In the genomic region with DNA sequence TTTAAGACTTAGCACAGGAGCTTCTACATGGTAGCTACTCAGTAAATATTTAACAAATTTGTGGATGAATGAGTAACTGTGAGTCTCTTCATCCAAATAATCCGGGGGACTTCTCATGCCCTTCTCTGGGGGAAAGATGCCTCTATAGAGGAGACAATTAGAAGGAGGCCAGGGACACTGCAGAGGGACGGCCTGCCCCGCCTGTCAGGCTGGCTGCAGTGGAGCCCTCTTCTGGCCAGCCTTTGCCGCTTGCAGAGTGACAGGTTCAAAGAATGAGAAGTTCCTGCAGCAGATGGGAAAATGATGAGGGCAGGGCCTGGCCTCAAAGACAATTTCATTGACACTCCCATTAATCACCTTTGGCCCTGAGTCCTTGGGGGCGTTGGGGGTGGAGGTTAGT, we compare ENCODE assay signal across 9 cellular contexts.
DNase-seq lines count a peak whose midpoint lies in the region; ATAC-seq and TF ChIP-seq lines count a peak whose summit lies in the region.
"Had no signal": no experiment of that assay in that cellular context is flagged by ENCODE, and none has a peak within 500 bp of the region (broad histone marks: within the 10 kb centered on the region; RNA-seq: fewer than 3 reads in every experiment).

No MANE protein-coding gene starts in this region.

- peaks cover 17% of the 10 kb centered on the region for H3K9me2 ChIP-seq in GM23338 (ENCODE audit: insufficient read depth)

- TF ChIP-seq CTCF in GM23338 (conservative IDR thresholded peaks at IDR 0.05; ENCODE audit: low read depth in 2 of 2): peak; percentile 77 to 92
- TF ChIP-seq CTCF in gastrocnemius medialis (IDR thresholded peaks at IDR 0.05 in 4 of 5, conservative IDR thresholded peaks at IDR 0.05 in 1 of 5): peak in 3 of 5 experiments; percentile 8 to 40 (median 8)

- H3K27ac ChIP-seq in GM23338 (ENCODE audit: low read depth) (no peak overlapping the region), gastrocnemius medialis (no peak overlapping the region)

- intact Hi-C loops in gastrocnemius medialis (cut with DNase I; ENCODE audit: low total_unique reads): no loop called here

- no peaks in the 10 kb centered on the region for H3K9me3 Mint-ChIP-seq in GM23338
- H3K9me3 Mint-ChIP-seq: naive B cell had no signal

- H3K36me3 ChIP-seq in GM23338 (ENCODE audit: insufficient read depth) (no peaks in the 10 kb centered on the region), gastrocnemius medialis (no peaks in the 10 kb centered on the region)

- H4K20me1 ChIP-seq in GM23338 (replicated peaks; ENCODE audit: insufficient read depth): no peaks in the 10 kb centered on the region

- H3K27me3 ChIP-seq in GM23338 (ENCODE audit: insufficient read depth) (no peaks in the 10 kb centered on the region), gastrocnemius medialis (no peaks in the 10 kb centered on the region)

- DNase-seq in Ammon's horn (ENCODE audit: low spot score) (peak; percentile 31), GM23338 (ENCODE audit: low spot score) (peak; percentile 74), T-helper 9 cell (peak; percentile 32), germinal center (ENCODE audit: low spot score) (peak; percentile 24), gastrocnemius medialis (no peak), mesenteric fat pad (ENCODE audit: low spot score) (no peak), ureter (ENCODE audit: low spot score) (no peak)
- DNase-seq: naive B cell had no signal

- no peak overlapping the region for H3K27ac Mint-ChIP-seq in GM23338

- peaks cover 6% of the 10 kb centered on the region for H3K27me3 Mint-ChIP-seq in GM23338 (ENCODE audit: insufficient read depth, low read depth, poor library complexity)

- H3K4me1 Mint-ChIP-seq in GM23338: no peaks in the 10 kb centered on the region; the same call in 2 of the 3 replicates
- H3K4me1 Mint-ChIP-seq: naive B cell had no signal

- H3K4me2 ChIP-seq in GM23338: no peak overlapping the region

- H3F3A ChIP-seq in GM23338 (replicated peaks; ENCODE audit: low read depth): no peaks in the 10 kb centered on the region

- no peak for TF ChIP-seq POLR2A in gastrocnemius medialis (IDR thresholded peaks at IDR 0.05)

- H3K9me3 ChIP-seq in gastrocnemius medialis: no peaks in the 10 kb centered on the region

- H2AFZ ChIP-seq in GM23338: no peak overlapping the region

- in situ Hi-C loops in gastrocnemius medialis (cut with MboI; ENCODE audit: low sequenced_read_pairs in 4 of 4): no loop called here

- no peaks in the 10 kb centered on the region for H3K36me3 Mint-ChIP-seq in GM23338 (ENCODE audit: low read depth)

- no peaks in the 10 kb centered on the region for H3K4me1 ChIP-seq in GM23338 (ENCODE audit: insufficient read depth)
- peaks cover 3 to 4% of the 10 kb centered on the region in 2 donors for H3K4me1 ChIP-seq in gastrocnemius medialis

- ATAC-seq in GM23338 (peak; percentile 98), gastrocnemius medialis (no peak), GM21515 (IDR thresholded peaks at IDR 0.05; ENCODE audit: unreplicated experiment) (no peak)

- no peak overlapping the region for H3K4me3 Mint-ChIP-seq in GM23338

- H3K79me2 ChIP-seq in GM23338 (replicated peaks; ENCODE audit: insufficient read depth): no peaks in the 10 kb centered on the region

- H3K4me3 ChIP-seq in GM23338 (no peak overlapping the region), gastrocnemius medialis (no peak overlapping the region)

TF ChIP-seq in GM23338, 12 proteins besides CTCF, POLR2A, EP300 and RAD21:
- no peak for TF ChIP-seq ZNF331 (CRISPR knock-in tag; IDR thresholded peaks at IDR 0.05; ENCODE audit: low read depth)
- TF ChIP-seq, protein P1, sequence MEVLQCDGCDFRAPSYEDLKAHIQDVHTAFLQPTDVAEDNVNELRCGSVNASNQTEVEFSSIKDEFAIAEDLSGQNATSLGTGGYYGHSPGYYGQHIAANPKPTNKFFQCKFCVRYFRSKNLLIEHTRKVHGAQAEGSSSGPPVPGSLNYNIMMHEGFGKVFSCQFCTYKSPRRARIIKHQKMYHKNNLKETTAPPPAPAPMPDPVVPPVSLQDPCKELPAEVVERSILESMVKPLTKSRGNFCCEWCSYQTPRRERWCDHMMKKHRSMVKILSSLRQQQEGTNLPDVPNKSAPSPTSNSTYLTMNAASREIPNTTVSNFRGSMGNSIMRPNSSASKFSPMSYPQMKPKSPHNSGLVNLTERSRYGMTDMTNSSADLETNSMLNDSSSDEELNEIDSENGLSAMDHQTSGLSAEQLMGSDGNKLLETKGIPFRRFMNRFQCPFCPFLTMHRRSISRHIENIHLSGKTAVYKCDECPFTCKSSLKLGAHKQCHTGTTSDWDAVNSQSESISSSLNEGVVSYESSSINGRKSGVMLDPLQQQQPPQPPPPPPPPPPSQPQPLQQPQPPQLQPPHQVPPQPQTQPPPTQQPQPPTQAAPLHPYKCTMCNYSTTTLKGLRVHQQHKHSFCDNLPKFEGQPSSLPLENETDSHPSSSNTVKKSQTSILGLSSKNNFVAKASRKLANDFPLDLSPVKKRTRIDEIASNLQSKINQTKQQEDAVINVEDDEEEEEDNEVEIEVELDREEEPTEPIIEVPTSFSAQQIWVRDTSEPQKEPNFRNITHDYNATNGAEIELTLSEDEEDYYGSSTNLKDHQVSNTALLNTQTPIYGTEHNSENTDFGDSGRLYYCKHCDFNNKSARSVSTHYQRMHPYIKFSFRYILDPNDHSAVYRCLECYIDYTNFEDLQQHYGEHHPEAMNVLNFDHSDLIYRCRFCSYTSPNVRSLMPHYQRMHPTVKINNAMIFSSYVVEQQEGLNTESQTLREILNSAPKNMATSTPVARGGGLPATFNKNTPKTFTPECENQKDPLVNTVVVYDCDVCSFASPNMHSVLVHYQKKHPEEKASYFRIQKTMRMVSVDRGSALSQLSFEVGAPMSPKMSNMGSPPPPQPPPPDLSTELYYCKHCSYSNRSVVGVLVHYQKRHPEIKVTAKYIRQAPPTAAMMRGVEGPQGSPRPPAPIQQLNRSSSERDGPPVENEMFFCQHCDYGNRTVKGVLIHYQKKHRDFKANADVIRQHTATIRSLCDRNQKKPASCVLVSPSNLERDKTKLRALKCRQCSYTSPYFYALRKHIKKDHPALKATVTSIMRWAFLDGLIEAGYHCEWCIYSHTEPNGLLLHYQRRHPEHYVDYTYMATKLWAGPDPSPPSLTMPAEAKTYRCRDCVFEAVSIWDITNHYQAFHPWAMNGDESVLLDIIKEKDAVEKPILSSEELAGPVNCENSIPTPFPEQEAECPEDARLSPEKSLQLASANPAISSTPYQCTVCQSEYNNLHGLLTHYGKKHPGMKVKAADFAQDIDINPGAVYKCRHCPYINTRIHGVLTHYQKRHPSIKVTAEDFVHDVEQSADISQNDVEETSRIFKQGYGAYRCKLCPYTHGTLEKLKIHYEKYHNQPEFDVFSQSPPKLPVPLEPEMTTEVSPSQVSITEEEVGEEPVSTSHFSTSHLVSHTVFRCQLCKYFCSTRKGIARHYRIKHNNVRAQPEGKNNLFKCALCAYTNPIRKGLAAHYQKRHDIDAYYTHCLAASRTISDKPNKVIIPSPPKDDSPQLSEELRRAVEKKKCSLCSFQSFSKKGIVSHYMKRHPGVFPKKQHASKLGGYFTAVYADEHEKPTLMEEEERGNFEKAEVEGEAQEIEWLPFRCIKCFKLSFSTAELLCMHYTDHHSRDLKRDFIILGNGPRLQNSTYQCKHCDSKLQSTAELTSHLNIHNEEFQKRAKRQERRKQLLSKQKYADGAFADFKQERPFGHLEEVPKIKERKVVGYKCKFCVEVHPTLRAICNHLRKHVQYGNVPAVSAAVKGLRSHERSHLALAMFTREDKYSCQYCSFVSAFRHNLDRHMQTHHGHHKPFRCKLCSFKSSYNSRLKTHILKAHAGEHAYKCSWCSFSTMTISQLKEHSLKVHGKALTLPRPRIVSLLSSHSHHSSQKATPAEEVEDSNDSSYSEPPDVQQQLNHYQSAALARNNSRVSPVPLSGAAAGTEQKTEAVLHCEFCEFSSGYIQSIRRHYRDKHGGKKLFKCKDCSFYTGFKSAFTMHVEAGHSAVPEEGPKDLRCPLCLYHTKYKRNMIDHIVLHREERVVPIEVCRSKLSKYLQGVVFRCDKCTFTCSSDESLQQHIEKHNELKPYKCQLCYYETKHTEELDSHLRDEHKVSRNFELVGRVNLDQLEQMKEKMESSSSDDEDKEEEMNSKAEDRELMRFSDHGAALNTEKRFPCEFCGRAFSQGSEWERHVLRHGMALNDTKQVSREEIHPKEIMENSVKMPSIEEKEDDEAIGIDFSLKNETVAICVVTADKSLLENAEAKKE (CRISPR knock-in tag; IDR thresholded peaks at IDR 0.05): peak; percentile 46; the same call in 1 of the 2 replicates

Comparison
In these comparisons a context has a peak if more than half of its experiments do, and no peak if none do; other contexts are left out.
1. DNase-seq: peak in Ammon's horn (single experiment), GM23338 (single experiment), T-helper 9 cell (single experiment) and germinal center (single experiment); none in gastrocnemius medialis (0 of 2), mesenteric fat pad (single experiment) and ureter (single experiment).